In genomic region chr10:121669010-121669366, GRCh38 we compare ENCODE assay signal across 14 cellular contexts.
DNase-seq lines count a peak whose midpoint lies in the region; ATAC-seq, FAIRE-seq and TF ChIP-seq lines count a peak whose summit lies in the region.
"Had no signal": no experiment of that assay in that cellular context is flagged by ENCODE, and none has a peak within 500 bp of the region (broad histone marks: within the 10 kb centered on the region; RNA-seq: fewer than 3 reads in every experiment).

No MANE protein-coding gene starts in this region.

- H2BK120ac ChIP-seq in H1 (replicated peaks; ENCODE audit: low read depth, low read length), result peak overlapping the region; percentile 80

- H3K79me2 ChIP-seq in H1 (ENCODE audit: control insufficient read depth in 1 of 2, insufficient read depth in 2 of 2, low read length in 2 of 2), result no peaks in the 10 kb centered on the region

- no peak overlapping the region for H2BK15ac ChIP-seq in H1 (ENCODE audit: low read length)

- intact Hi-C loops in transverse colon (cut with DNase I; ENCODE audit: low total_unique reads), result no loop called here

- H3K27ac ChIP-seq in H1 (ENCODE audit: low read depth, low read length) (no peak overlapping the region), transverse colon (peak overlapping the region; percentile 47 to 83 (median 78))
- H3K27ac ChIP-seq: 22Rv1 had no signal

- TF ChIP-seq RAD21 in H1 (IDR thresholded peaks at IDR 0.05 in 1 of 2, conservative IDR thresholded peaks at IDR 0.05 in 1 of 2; ENCODE audit: low read depth in 2 of 2, low read length in 2 of 2), result no peak

- peak; percentile 13 for FAIRE-seq in H1 (lab: Jason Lieb, UNC)
- FAIRE-seq: kidney had no signal

- no peak for TF ChIP-seq EP300 in H1 (IDR thresholded peaks at IDR 0.05; ENCODE audit: borderline replicate concordance in 1 of 2, low read depth in 2 of 2, low read length in 2 of 2)
- no peak for TF ChIP-seq EP300 in transverse colon (IDR thresholded peaks at IDR 0.05; ENCODE audit: low read depth)

- H4K20me1 ChIP-seq in H1 (replicated peaks in 1 of 2; ENCODE audit: control insufficient read depth in 1 of 2, insufficient read depth in 2 of 2, low read length in 2 of 2), result no peaks in the 10 kb centered on the region

- no peaks in the 10 kb centered on the region for H3K79me1 ChIP-seq in H1 (ENCODE audit: low read depth, low read length)

- H3K18ac ChIP-seq in H1 (ENCODE audit: extremely low read depth, low read length), result peak overlapping the region; percentile 53; the same call in 1 of the 2 replicates

- H2BK20ac ChIP-seq in H1 (ENCODE audit: low read length), result no peak overlapping the region; the same call in 1 of the 2 replicates

- peak overlapping the region; percentile 47 for H3K4ac ChIP-seq in H1 (replicated peaks; ENCODE audit: insufficient read length, low read depth, low read length)

- no peaks in the 10 kb centered on the region; a peak in 1 of 4 replicates for H3K9me3 ChIP-seq in H1 (ENCODE audit: insufficient read depth in 2 of 2, low read depth in 1 of 2, low read length in 1 of 2)
- H3K9me3 ChIP-seq in transverse colon, result no peaks in the 10 kb centered on the region

- H3K4me1 ChIP-seq in H1 (replicated peaks in 1 of 4; ENCODE audit: control insufficient read depth in 3 of 4, insufficient read depth in 4 of 4, low read length in 3 of 4) (peaks cover 4 to 16% (median 10%) of the 10 kb centered on the region in 4 experiments; a peak in 6 of 7 replicates), transverse colon (peaks cover 0 to 12% (median 8%) of the 10 kb centered on the region in 4 donors)

- H3K36me3 ChIP-seq in H1 (ENCODE audit: control insufficient read depth in 2 of 4, insufficient read depth in 4 of 4, low read length in 3 of 4) (no peaks in the 10 kb centered on the region), transverse colon (no peaks in the 10 kb centered on the region)

- CTCF ChIA-PET in H1 (lab: Charles Lee; ENCODE audit: partially characterized antibody), result interaction anchor here (1.3 to 1.9 kb wide), 4 partner anchors 24 to 59 kb away, joined by 3 to 5 read pairs (median 3); no protein-coding TSS in a partner anchor

- no peak overlapping the region for H2BK5ac ChIP-seq in H1 (ENCODE audit: low read depth, low read length)

- no peak for TF ChIP-seq CTCF in H1 (IDR thresholded peaks at IDR 0.05; ENCODE audit: control extremely low read depth in 1 of 3, insufficient read depth in 1 of 3, low read depth in 1 of 3, low read length in 3 of 3)
- TF ChIP-seq CTCF in transverse colon (IDR thresholded peaks at IDR 0.05), result no peak

- peaks cover 3% of the 10 kb centered on the region; the same call in 1 of the 2 replicates for H3K23me2 ChIP-seq in H1 (ENCODE audit: low read depth, low read length)

- WGBS in H1 (ENCODE audit: extremely low coverage in 1 of 2, insufficient coverage in 1 of 2, insufficient read length in 1 of 2, insufficient replicate concordance in 2 of 2, low coverage in 1 of 2, low lambda C conversion rate in 2 of 2, missing lambda C conversion rate in 1 of 2), 2 experiments, result 70% methylated on average over 7 of the region's 7 CpGs; no CpG with 5 or more reads in 1 of the 2 experiments
- 52 to 59% methylated on average over 5 to 7 of the region's 7 CpGs for WGBS in transverse colon (ENCODE audit: low coverage in 1 of 2), 2 donors

- H4K8ac ChIP-seq in H1 (ENCODE audit: extremely low read depth, insufficient read depth, low read length), result no peak overlapping the region

- H3K27me3 ChIP-seq in H1 (replicated peaks in 1 of 4; ENCODE audit: control insufficient read depth in 3 of 4, extremely low read depth in 1 of 4, insufficient read depth in 3 of 4, low read length in 3 of 4) (no peaks in the 10 kb centered on the region), transverse colon (no peaks in the 10 kb centered on the region)

- TF ChIP-seq POLR2A in H1 (IDR thresholded peaks at IDR 0.05; ENCODE audit: control extremely low read depth in 1 of 2, low read depth in 2 of 2, low read length in 2 of 2), result no peak
- no peak for TF ChIP-seq POLR2A in transverse colon (IDR thresholded peaks at IDR 0.05)

- POLR2A ChIA-PET in H1 (lab: Charles Lee; ENCODE audit: partially characterized antibody), result interaction anchor here (1.7 kb wide), 1 partner anchor 89 kb away, joined by 4 read pairs; no protein-coding TSS in a partner anchor

- ATAC-seq in GM21786 (IDR thresholded peaks at IDR 0.05; ENCODE audit: unreplicated experiment), result no peak

- H3K56ac ChIP-seq in H1 (replicated peaks; ENCODE audit: insufficient read length, low read depth, low read length), result no peak overlapping the region

- H2AK5ac ChIP-seq in H1 (ENCODE audit: low read depth, low read length), result no peak overlapping the region

- H4K91ac ChIP-seq in H1 (replicated peaks; ENCODE audit: insufficient read length, low read length), result peak overlapping the region; percentile 63

- H3K4me3 ChIP-seq in H1 (ENCODE audit: extremely low read depth in 1 of 4, insufficient read depth in 2 of 4, low read depth in 3 of 4, low read length in 4 of 4) (0 out of 8 replicates have a peak overlapping the region, but pooled peaks of 1 of the 4 experiments have one; percentile 30), transverse colon (no peak overlapping the region)

- 0 out of 2 replicates have a peak overlapping the region, but pooled peaks have one; percentile 72 for H2AFZ ChIP-seq in H1 (ENCODE audit: low read length)

- no peak overlapping the region for H4K5ac ChIP-seq in H1 (ENCODE audit: insufficient read length, low read depth, low read length)

- H3K23ac ChIP-seq in H1 (ENCODE audit: insufficient read length), result no peak overlapping the region

- in situ Hi-C loops in transverse colon (cut with MboI; ENCODE audit: low pct_ligation_motif_present in 1 of 4, low pct_unique_long_range_greater_than_20kb in 1 of 4, low sequenced_read_pairs in 3 of 4), result no loop called here

- H3K9ac ChIP-seq in H1 (replicated peaks in 1 of 4; ENCODE audit: extremely low read depth in 1 of 4, low read depth in 3 of 4, low read length in 3 of 4), result no peak overlapping the region

- H3K14ac ChIP-seq in H1 (ENCODE audit: insufficient read length), result no peak overlapping the region

- H2BK12ac ChIP-seq in H1 (ENCODE audit: low read depth, low read length), result no peak overlapping the region; the same call in 1 of the 2 replicates

- DNase-seq in NCI-H2227 (lab: John Stamatoyannopoulos, UW; ENCODE audit: unreplicated experiment) (peak; percentile 64), NCI-H2227 treated with DMSO at 0.1 percent for 48 hours (lab: John Stamatoyannopoulos, UW) (no peak), H1 (ENCODE audit: low read depth in 1 of 2, low spot score in 2 of 2) (no peak), myocyte (ENCODE audit: low read depth) (peak; percentile 23), transverse colon (no peak), OCI-M1 (lab: John Stamatoyannopoulos, UW) (no peak), GM03348 (ENCODE audit: low spot score) (no peak)
- DNase-seq: activated CD4-positive, alpha-beta memory T cell treated with anti-CD3 and anti-CD28 coated beads for 36 hours; CD4-positive, CD25-positive, alpha-beta regulatory T cell; DMS79 treated with DMSO at 0.1 percent for 48 hours; NCI-H446 had no signal

- peak overlapping the region; percentile 25 to 40; a peak in 3 of 4 replicates for H3K4me2 ChIP-seq in H1 (ENCODE audit: insufficient read depth in 1 of 2, low read depth in 2 of 2, low read length in 2 of 2)

TF ChIP-seq in H1, 55 proteins besides CTCF, POLR2A, EP300 and RAD21:
- TF ChIP-seq NANOG (IDR thresholded peaks at IDR 0.05; ENCODE audit: insufficient read depth, low read depth, low read length, poor library complexity, severe bottlenecking) (no peak), SUZ12 (IDR thresholded peaks at IDR 0.05; ENCODE audit: low read length) (no peak), TEAD4 (IDR thresholded peaks at IDR 0.05; ENCODE audit: low read depth, low read length) (no peak), POLR2AphosphoS5 (IDR thresholded peaks at IDR 0.05; ENCODE audit: low read depth, low read length) (no peak), SIRT6 (IDR thresholded peaks at IDR 0.05; ENCODE audit: low read length) (no peak), MAX (IDR thresholded peaks at IDR 0.05) (no peak), KDM4A (IDR thresholded peaks at IDR 0.05; ENCODE audit: low read depth, low read length, severe bottlenecking) (no peak), SP4 (IDR thresholded peaks at IDR 0.05; ENCODE audit: low read length) (no peak), RFX5 (IDR thresholded peaks at IDR 0.05; ENCODE audit: borderline replicate concordance, low read depth, low read length) (no peak), CBX8 (IDR thresholded peaks at IDR 0.05; ENCODE audit: borderline replicate concordance, low read depth, low read length) (no peak), ATF2 (IDR thresholded peaks at IDR 0.05; ENCODE audit: low read length) (no peak), TAF7 (optimal IDR thresholded peaks at IDR 0.05; ENCODE audit: borderline replicate concordance, low read depth, low read length) (no peak), TAF1 (IDR thresholded peaks at IDR 0.05; ENCODE audit: low read depth, low read length) (no peak), GTF2F1 (IDR thresholded peaks at IDR 0.05; ENCODE audit: borderline replicate concordance, low read depth, low read length) (no peak), TBP (IDR thresholded peaks at IDR 0.05; ENCODE audit: low read depth, low read length) (no peak), RXRA (IDR thresholded peaks at IDR 0.05; ENCODE audit: insufficient read depth, low read depth, low read length) (no peak), BACH1 (IDR thresholded peaks at IDR 0.05; ENCODE audit: low read length) (no peak)

Comparison
In these comparisons a context has a peak if more than half of its experiments do, and no peak if none do; other contexts are left out.
1. DNase-seq: peak in NCI-H2227 (single experiment) and myocyte (single experiment); none in NCI-H2227 treated with DMSO at 0.1 percent for 48 hours (single experiment), H1 (0 of 2), transverse colon (single experiment), OCI-M1 (single experiment) and GM03348 (single experiment).